8 cellular contexts compared by ENCODE assay signal in the genomic region with DNA sequence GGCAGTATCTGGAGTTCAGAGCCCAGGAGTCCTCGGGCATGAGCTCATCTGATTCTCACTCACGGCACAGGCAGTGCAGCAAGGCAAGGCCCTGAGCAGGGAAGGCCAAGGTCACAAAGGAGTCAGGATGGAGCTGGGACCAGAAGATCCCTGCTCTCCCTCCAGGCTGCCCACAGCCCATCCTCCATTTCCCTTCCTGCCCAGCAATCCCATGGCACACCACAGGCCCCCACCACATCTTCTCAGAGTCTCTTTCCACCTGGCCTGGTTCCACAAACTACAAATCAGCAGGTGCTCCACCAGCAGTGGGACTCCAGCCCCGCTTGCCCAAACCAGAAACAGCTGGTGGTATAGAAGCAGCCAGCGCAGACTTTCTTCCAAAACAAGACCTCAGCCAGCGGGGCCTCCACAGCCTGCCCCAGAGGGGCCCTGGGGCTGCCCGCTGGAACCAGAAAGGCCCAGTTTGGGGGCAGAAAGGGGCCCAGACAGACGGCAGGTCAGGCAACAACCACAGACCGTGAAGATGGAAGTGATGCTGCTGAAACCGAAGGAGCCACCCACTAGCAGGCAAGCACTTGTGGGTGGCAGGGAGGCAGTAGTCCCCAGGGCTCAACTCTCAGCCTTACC. TPM values are rescaled to one million over a fixed set of nuclear protein-coding genes. Genes with fewer than 3 reads are reported as not detected.
DNase-seq lines count a peak whose midpoint lies in the region; ATAC-seq lines count a peak whose summit lies in the region.

No MANE protein-coding gene starts in this region.

- intact Hi-C loops in left ventricle myocardium superior (cut with micrococcal nuclease) = no loop called here

- peak overlapping the region; percentile 35 to 68 (median 57) for H3K9ac ChIP-seq in subcutaneous abdominal adipose tissue (ENCODE audit: low read length in 5 of 5)

- peak; percentile 42 for ATAC-seq in GM18519 (IDR thresholded peaks at IDR 0.05; ENCODE audit: low FRiP score, unreplicated experiment)
- ATAC-seq in GM21723 (IDR thresholded peaks at IDR 0.05; ENCODE audit: unreplicated experiment) = peak; percentile 67
- ATAC-seq in left ventricle myocardium superior = peak; percentile 55

- H3K4me1 ChIP-seq in subcutaneous abdominal adipose tissue (ENCODE audit: control insufficient read depth in 5 of 5, insufficient read depth in 5 of 5, low read length in 5 of 5) = peaks cover 15 to 80% (median 70%) of the 10 kb centered on the region in 5 donors

- DNase-seq in NCI-H345 treated with DMSO at 0.1 percent for 48 hours (lab: John Stamatoyannopoulos, UW; ENCODE audit: unreplicated experiment) = peak; percentile 52
- DNase-seq in left ventricle myocardium superior = no peak
- no peak for DNase-seq in cerebellum (ENCODE audit: low spot score)
- no peak for DNase-seq in hippocampal formation (lab: John Stamatoyannopoulos, UW)
- no peak for DNase-seq in C1 segment of cervical spinal cord (lab: John Stamatoyannopoulos, UW)

- H3K27me3 ChIP-seq in subcutaneous abdominal adipose tissue (ENCODE audit: control insufficient read depth in 5 of 5, insufficient read depth in 4 of 5, low read length in 5 of 5) = no peaks in the 10 kb centered on the region

- peaks cover 0 to 45% (median 21%) of the 10 kb centered on the region in 5 donors for H3K36me3 ChIP-seq in subcutaneous abdominal adipose tissue (ENCODE audit: control insufficient read depth in 5 of 5, insufficient read depth in 5 of 5, low read length in 5 of 5)

- peak overlapping the region; percentile 88 for H3K27ac ChIP-seq in subcutaneous abdominal adipose tissue (ENCODE audit: low read depth, low read length)

- no peaks in the 10 kb centered on the region for H3K9me3 ChIP-seq in subcutaneous abdominal adipose tissue (ENCODE audit: control insufficient read depth in 5 of 5, low read length in 5 of 5)

- H3K4me3 ChIP-seq in subcutaneous abdominal adipose tissue (ENCODE audit: low read depth in 1 of 5, low read length in 5 of 5) = peak overlapping the region in 3 of 5 donors; percentile 19 to 49 (median 44)

RNA-seq across cellular contexts. Expression of a gene that starts 12.2 kb away (rescaled TPM):
- total RNA-seq in left ventricle myocardium superior (137 TPM), cerebellum (18.3 TPM)

RNA-seq across cellular contexts. Expression of a gene that starts 48.3 kb away (rescaled TPM):
- 537 TPM for total RNA-seq in left ventricle myocardium superior
- total RNA-seq in cerebellum = 2.6 TPM

Comparison
In these comparisons a context has a peak if more than half of its experiments do, and no peak if none do; other contexts are left out.
1. RNA of a gene that starts 48.3 kb away (total RNA-seq): 537 TPM in left ventricle myocardium superior (single experiment); 2.6 TPM in cerebellum (single experiment); every median in the first group is over 100 times any median in the second.
2. Peak in every context shown above with its lines, with median percentiles within 50 percentile points of each other: ATAC-seq.